Comparison of ENCODE assay signal across 8 cellular contexts in the genomic region with DNA sequence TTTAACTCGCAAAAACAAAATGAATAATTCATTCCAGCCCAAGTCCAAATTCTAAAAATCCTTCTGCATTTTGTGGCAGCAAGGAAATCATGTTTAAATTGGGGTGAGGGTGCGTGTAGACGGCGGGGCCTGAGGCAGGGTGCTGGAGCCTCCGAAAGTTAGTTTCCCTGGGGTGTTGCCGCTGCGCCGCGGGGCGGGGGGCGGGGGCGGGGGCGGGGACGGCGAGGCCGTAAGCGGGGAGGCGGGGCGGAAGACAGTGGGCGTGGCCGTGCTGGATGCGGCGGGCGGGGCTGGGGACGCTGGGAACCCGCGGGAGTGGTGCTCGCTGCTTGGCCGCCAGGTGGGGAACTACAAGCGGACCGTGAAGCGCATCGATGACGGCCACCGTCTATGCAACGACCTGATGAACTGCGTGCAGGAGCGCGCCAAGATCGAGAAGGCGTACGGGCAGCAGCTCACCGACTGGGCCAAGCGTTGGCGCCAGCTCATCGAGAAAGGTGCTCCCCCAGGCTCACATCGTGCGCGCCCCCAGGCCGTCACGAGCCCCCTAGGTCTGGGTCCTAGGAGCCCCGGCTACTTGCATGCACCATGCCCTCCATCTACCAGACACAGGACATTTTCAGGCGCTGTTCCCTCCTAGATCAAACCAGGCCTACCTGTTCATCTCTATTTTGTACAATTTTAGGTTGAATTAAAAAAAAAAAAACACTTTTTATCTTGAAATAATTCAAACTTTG. TPM values are rescaled to one million over a fixed set of nuclear protein-coding genes. Genes with fewer than 3 reads are reported as not detected.
DNase-seq lines count a peak whose midpoint lies in the region; ATAC-seq and TF ChIP-seq lines count a peak whose summit lies in the region.

No MANE protein-coding gene starts in this region.

- peak overlapping the region; percentile 63 for H3K4me3 ChIP-seq in rectal smooth muscle tissue (ENCODE audit: low read length)
- peak overlapping the region; percentile 22 to 39 for H3K4me3 ChIP-seq in vagina

- in situ Hi-C loops in GM13976 (cut with MboI; ENCODE audit: low sequenced_read_pairs, unreplicated experiment), result no loop called here

- no peaks in the 10 kb centered on the region for H3K36me3 ChIP-seq in rectal smooth muscle tissue (ENCODE audit: control insufficient read depth, insufficient read depth, low read length)
- no peaks in the 10 kb centered on the region for H3K36me3 ChIP-seq in vagina

- peak; percentile 80 for ATAC-seq in HG02981 (IDR thresholded peaks at IDR 0.05; ENCODE audit: unreplicated experiment)

- intact Hi-C loops in vagina (cut with DNase I), result loop anchor here (5.0 kb wide), 1 partner anchor 90 kb away; no protein-coding TSS in a partner anchor

- H3K9me3 ChIP-seq in vagina, result no peaks in the 10 kb centered on the region

- peak; percentile 95 for TF ChIP-seq CTCF in GM13976 (IDR thresholded peaks at IDR 0.05; ENCODE audit: borderline replicate concordance, control extremely low read depth, extremely low read depth, insufficient read depth, missing control alignments)
- TF ChIP-seq CTCF in vagina (IDR thresholded peaks at IDR 0.05), result peak in 2 of 3 experiments; percentile 60 to 69

- TF ChIP-seq POLR2A in vagina (IDR thresholded peaks at IDR 0.05), result no peak

- H3K4me1 ChIP-seq in rectal smooth muscle tissue (ENCODE audit: control insufficient read depth, insufficient read depth, low read length) (no peaks in the 10 kb centered on the region), vagina (peaks cover 12% of the 10 kb centered on the region)

- H3K9ac ChIP-seq in rectal smooth muscle tissue (ENCODE audit: low read length), result no peak overlapping the region

- H3K27me3 ChIP-seq in rectal smooth muscle tissue (ENCODE audit: control insufficient read depth, insufficient read depth, low read length), result no peaks in the 10 kb centered on the region
- no peaks in the 10 kb centered on the region for H3K27me3 ChIP-seq in vagina

- H3K27ac ChIP-seq in rectal smooth muscle tissue (ENCODE audit: low read depth, low read length), result no peak overlapping the region
- peak overlapping the region; percentile 72 for H3K27ac ChIP-seq in vagina

- DNase-seq in GM13976 (ENCODE audit: low spot score) (peak; percentile 99), NCI-H1930 (lab: John Stamatoyannopoulos, UW) (peak; percentile 85 to 88), T-helper 2 cell (peak; percentile 85 to 98 (median 95)), anterior cingulate cortex (lab: John Stamatoyannopoulos, UW) (peak in 56 of 58 donors; percentile 21 to 92 (median 83)), hepatic stellate cell (ENCODE audit: low spot score) (peak; percentile 97), vagina (ENCODE audit: extremely low spot score in 2 of 2) (no peak)

RNA-seq across cellular contexts. Expression of gene SPDEF, which starts 29.0 kb away (rescaled TPM):
- total RNA-seq in vagina, result not detected

Comparison
In these comparisons a context has a peak if more than half of its experiments do, and no peak if none do; other contexts are left out.
1. DNase-seq: peak in GM13976 (single experiment), NCI-H1930 (2 of 2), T-helper 2 cell (5 of 5), anterior cingulate cortex (56 of 58) and hepatic stellate cell (single experiment); none in vagina (0 of 2).